ENCODE assay signal across 8 cellular contexts in the genomic region with DNA sequence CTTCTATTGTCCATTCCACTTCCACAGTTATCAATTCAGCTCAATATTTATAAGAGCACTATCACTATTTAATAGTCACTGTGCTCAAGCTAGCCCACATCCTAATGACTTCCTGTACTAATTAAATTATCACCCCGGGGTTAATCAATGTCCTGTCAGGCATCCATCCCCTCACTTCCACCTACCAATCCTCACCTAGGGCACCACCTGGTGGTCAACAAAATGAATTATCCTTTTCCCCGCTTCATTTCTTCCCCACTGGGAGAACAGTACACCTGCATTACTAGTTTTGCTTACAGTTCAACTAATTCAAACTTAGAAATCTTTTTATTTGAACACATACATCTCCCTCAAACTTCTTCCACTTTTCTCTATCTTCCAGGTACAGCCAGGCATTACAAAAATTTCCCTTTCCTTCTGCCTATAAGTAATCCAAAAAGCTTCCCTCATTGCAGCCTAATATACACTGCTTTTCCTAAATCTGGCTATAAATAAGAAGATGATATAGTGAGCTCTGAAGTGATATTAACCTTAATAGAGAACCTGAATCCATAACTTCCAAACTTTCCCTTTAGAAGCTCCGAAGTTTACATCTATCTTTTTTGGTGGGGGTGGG.
A peak's percentile ranks its signal among the peaks of the same experiment; 100 is the strongest.
DNase-seq lines count a peak whose midpoint lies in the region; ATAC-seq and TF ChIP-seq lines count a peak whose summit lies in the region.

No MANE protein-coding gene starts in this region.

- no peak overlapping the region for H3K27ac Mint-ChIP-seq in HFFc6

- H3K4me1 Mint-ChIP-seq in HFFc6 (ENCODE audit: low read depth): peaks cover 22% of the 10 kb centered on the region

- H3K4me2 ChIP-seq in DOHH2 (ENCODE audit: low read length): no peak overlapping the region
- H3K4me2 ChIP-seq in fibroblast of lung (ENCODE audit: extremely low read depth, insufficient read depth, low read length): no peak overlapping the region

- no peaks in the 10 kb centered on the region for H3K27me3 ChIP-seq in DOHH2 (ENCODE audit: control insufficient read depth, low read length)
- H3K27me3 ChIP-seq in fibroblast of lung (ENCODE audit: control insufficient read depth, insufficient read depth, low read length): no peaks in the 10 kb centered on the region
- H3K27me3 ChIP-seq in neutrophil: no peaks in the 10 kb centered on the region

- TF ChIP-seq CTCF in DOHH2 (IDR thresholded peaks at IDR 0.05; ENCODE audit: low read depth, low read length, poor library complexity, severe bottlenecking): peak; percentile 77
- peak; percentile 94 for TF ChIP-seq CTCF in HFFc6 (IDR thresholded peaks at IDR 0.05)
- peak; percentile 54 to 59 for TF ChIP-seq CTCF in fibroblast of lung (conservative IDR thresholded peaks at IDR 0.05 in 1 of 2, IDR thresholded peaks at IDR 0.05 in 1 of 2; ENCODE audit: low read depth in 1 of 2, low read length in 2 of 2)
- TF ChIP-seq CTCF in neutrophil (IDR thresholded peaks at IDR 0.05): peak; percentile 68

- H3K79me2 ChIP-seq in DOHH2 (ENCODE audit: control insufficient read depth, low read length) (no peaks in the 10 kb centered on the region; the same call in 1 of the 2 replicates), fibroblast of lung (ENCODE audit: control insufficient read depth, insufficient read depth, low read length) (no peaks in the 10 kb centered on the region)

- H3K4me3 Mint-ChIP-seq in HFFc6: no peak overlapping the region

- no peaks in the 10 kb centered on the region for H3K9me2 ChIP-seq in DOHH2 (replicated peaks; ENCODE audit: control insufficient read depth, low read length)

- H4K20me1 ChIP-seq in DOHH2 (ENCODE audit: control insufficient read depth, insufficient read depth, low read depth, low read length) (peaks cover 4% of the 10 kb centered on the region; the same call in 1 of the 2 replicates), fibroblast of lung (ENCODE audit: control insufficient read depth, extremely low read depth, insufficient read depth, low read length) (no peaks in the 10 kb centered on the region)

- H3F3A ChIP-seq in DOHH2 (ENCODE audit: control insufficient read depth, insufficient read depth): no peaks in the 10 kb centered on the region

- no peaks in the 10 kb centered on the region for H3K9me3 ChIP-seq in DOHH2 (ENCODE audit: control insufficient read depth, insufficient read depth, low read length)
- H3K9me3 ChIP-seq in fibroblast of lung (ENCODE audit: control insufficient read depth, insufficient read depth, low read depth, low read length): no peaks in the 10 kb centered on the region
- H3K9me3 ChIP-seq in neutrophil: no peaks in the 10 kb centered on the region

- DNase-seq in HFFc6 (peak; percentile 30), NCI-H69 (lab: John Stamatoyannopoulos, UW) (peak; percentile 67), fibroblast of lung (ENCODE audit: low read depth in 2 of 2) (peak; percentile 38 to 61)
- DNase-seq in activated CD4-positive, alpha-beta T cell treated with anti-CD3 and anti-CD28 coated beads, Interleukin-2, amount 50 U/mL, for 4 hours: peak; percentile 9 to 15

- H3K4me3 ChIP-seq in DOHH2 (ENCODE audit: low read length): no peak overlapping the region
- H3K4me3 ChIP-seq in fibroblast of lung (replicated peaks in 1 of 4; ENCODE audit: control extremely low read depth in 1 of 4, insufficient read depth in 1 of 4, low read depth in 3 of 4, low read length in 4 of 4): no peak overlapping the region
- H3K4me3 ChIP-seq in neutrophil (ENCODE audit: low read depth in 1 of 2, low read length in 1 of 2): no peak overlapping the region

- no peaks in the 10 kb centered on the region for H3K36me3 ChIP-seq in DOHH2 (ENCODE audit: control insufficient read depth, low read length)
- peaks cover 2% of the 10 kb centered on the region for H3K36me3 ChIP-seq in fibroblast of lung (ENCODE audit: control insufficient read depth, insufficient read depth, low read length)
- H3K36me3 ChIP-seq in neutrophil: peaks cover 4% of the 10 kb centered on the region

- no peaks in the 10 kb centered on the region for H3K9me3 Mint-ChIP-seq in HFFc6

- H2AFZ ChIP-seq in fibroblast of lung (ENCODE audit: low read length): no peak overlapping the region

- H3K4me1 ChIP-seq in DOHH2 (ENCODE audit: control insufficient read depth, low read length) (peaks cover 43% of the 10 kb centered on the region), fibroblast of lung (ENCODE audit: control insufficient read depth, extremely low read depth, insufficient read depth, low read length) (peaks cover 5% of the 10 kb centered on the region), neutrophil (ENCODE audit: control insufficient read depth in 1 of 2, insufficient read depth in 1 of 2, low read depth in 1 of 2, low read length in 1 of 2) (peaks cover 40 to 68% of the 10 kb centered on the region in 2 experiments)

- no peak overlapping the region for H3K9ac ChIP-seq in fibroblast of lung (ENCODE audit: insufficient read depth, low read length)

- no peaks in the 10 kb centered on the region for H3K27me3 Mint-ChIP-seq in HFFc6 (ENCODE audit: insufficient read depth)

- H3K27ac ChIP-seq in DOHH2 (ENCODE audit: low read depth, low read length) (no peak overlapping the region), fibroblast of lung (ENCODE audit: insufficient read depth, low read length) (no peak overlapping the region), neutrophil (peak overlapping the region; percentile 30)

- no peaks in the 10 kb centered on the region for H3K36me3 Mint-ChIP-seq in HFFc6 (ENCODE audit: low read depth)

- ATAC-seq in GM21447 (IDR thresholded peaks at IDR 0.05; ENCODE audit: unreplicated experiment): no peak
- no peak for ATAC-seq in HG03469 (IDR thresholded peaks at IDR 0.05; ENCODE audit: unreplicated experiment)

Comparison
In these comparisons a context has a peak if more than half of its experiments do, and no peak if none do; other contexts are left out.
1. DNase-seq: peak in every context shown above with its lines; median percentile 67 in NCI-H69; 50 in fibroblast of lung; 30 in HFFc6; 12 in activated CD4-positive, alpha-beta T cell treated with anti-CD3 and anti-CD28 coated beads, Interleukin-2, amount 50 U/mL, for 4 hours.